In the genomic region with DNA sequence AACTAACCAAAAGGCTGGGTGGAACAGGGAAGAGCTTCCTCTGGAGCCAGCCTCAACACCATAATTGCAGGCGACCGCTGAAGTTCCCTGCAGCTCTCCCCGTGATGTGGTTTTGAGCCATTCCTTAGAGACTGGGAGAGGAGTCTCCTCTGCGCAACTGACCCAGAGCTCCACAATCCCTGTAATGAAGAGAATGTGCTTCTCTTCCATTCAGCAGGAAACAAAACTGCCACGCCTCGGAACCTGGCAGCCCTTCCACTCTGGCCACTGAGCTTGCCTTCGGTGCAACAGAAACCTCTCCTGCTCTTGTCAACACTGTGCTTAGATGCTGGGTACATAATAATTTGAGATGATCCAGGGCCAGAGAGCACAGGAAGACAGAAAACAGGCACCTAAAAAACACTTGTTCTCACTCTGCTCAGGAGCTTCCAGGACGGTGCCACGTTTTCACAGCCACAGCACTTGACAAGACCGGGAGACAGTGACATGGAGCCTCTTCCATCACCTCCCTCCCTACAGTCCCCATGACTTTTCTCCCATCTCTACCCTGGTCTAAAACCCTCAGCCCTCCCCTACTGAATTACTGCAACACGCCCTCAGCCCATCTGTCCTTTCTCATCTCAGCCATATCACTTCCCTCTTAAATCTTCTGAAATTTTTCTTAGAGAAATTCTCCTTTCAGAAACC, we compare ENCODE assay signal across 11 cellular contexts.
DNase-seq lines count a peak whose midpoint lies in the region; ATAC-seq, FAIRE-seq and TF ChIP-seq lines count a peak whose summit lies in the region.
"Had no signal": no experiment of that assay in that cellular context is flagged by ENCODE, and none has a peak within 500 bp of the region (broad histone marks: within the 10 kb centered on the region; RNA-seq: fewer than 3 reads in every experiment).

No MANE protein-coding gene starts in this region.

- no peak for TF ChIP-seq POLR2A in HCT116 (IDR thresholded peaks at IDR 0.05; ENCODE audit: borderline replicate concordance, extremely low read depth, insufficient read depth, insufficient read length)

- no peaks in the 10 kb centered on the region for H3K9me3 Mint-ChIP-seq in astrocyte (ENCODE audit: unreplicated experiment)
- H3K9me3 Mint-ChIP-seq in activated CD4-positive, alpha-beta memory T cell treated with anti-CD3 and anti-CD28 coated beads for 36 hours = no peaks in the 10 kb centered on the region

- RAD21 ChIA-PET in HCT116 (lab: Charles Lee; ENCODE audit: low non-redundant PET in 1 of 2, low total read pairs in 2 of 2, uncharacterized antibody in 2 of 2, unreplicated experiment in 2 of 2) = no interaction called here

- H3K79me2 ChIP-seq in HCT116 (ENCODE audit: insufficient read depth, low read length) (peaks cover 21% of the 10 kb centered on the region), astrocyte (ENCODE audit: insufficient read depth, low read length) (peaks cover 90% of the 10 kb centered on the region), smooth muscle cell (ENCODE audit: low read depth) (peaks cover 85% of the 10 kb centered on the region)

- intact Hi-C loops in HCT116 (cut with micrococcal nuclease) = no loop called here
- intact Hi-C loops in activated CD4-positive, alpha-beta memory T cell treated with anti-CD3 and anti-CD28 coated beads for 36 hours (cut with micrococcal nuclease) = no loop called here

- H3K27ac Mint-ChIP-seq in astrocyte (ENCODE audit: unreplicated experiment) = peak overlapping the region; percentile 70
- no peak overlapping the region for H3K27ac Mint-ChIP-seq in activated CD4-positive, alpha-beta memory T cell treated with anti-CD3 and anti-CD28 coated beads for 36 hours

- H3K4me1 ChIP-seq in HCT116 (ENCODE audit: control insufficient read depth in 1 of 2, insufficient read depth in 2 of 2, low read length in 2 of 2) (peaks cover 37 to 42% of the 10 kb centered on the region in 2 experiments), astrocyte (ENCODE audit: insufficient read depth, low read length) (peaks cover 20% of the 10 kb centered on the region), smooth muscle cell (ENCODE audit: low read depth) (peaks cover 11% of the 10 kb centered on the region)

- H3K4me2 ChIP-seq in HCT116 (ENCODE audit: low read length) = peak overlapping the region; percentile 27
- H3K4me2 ChIP-seq in astrocyte (ENCODE audit: low read length) = peak overlapping the region; percentile 74
- H3K4me2 ChIP-seq in smooth muscle cell = peak overlapping the region; percentile 33

- 35% methylated on average over 11 of the region's 11 CpGs for WGBS in smooth muscle cell (ENCODE audit: low lambda C conversion rate)

- TF ChIP-seq CTCF in HCT116 (IDR thresholded peaks at IDR 0.05 in 2 of 3, conservative IDR thresholded peaks at IDR 0.05 in 1 of 3; ENCODE audit: borderline replicate concordance in 1 of 3, insufficient read depth in 1 of 3, low read depth in 2 of 3, low read length in 2 of 3) = no peak
- TF ChIP-seq CTCF in astrocyte (IDR thresholded peaks at IDR 0.05; ENCODE audit: insufficient read depth, low read depth, low read length) = no peak
- no peak for TF ChIP-seq CTCF in smooth muscle cell (IDR thresholded peaks at IDR 0.05; ENCODE audit: borderline replicate concordance, insufficient read depth, poor library complexity, severe bottlenecking)

- BruUV-seq in HCT116 (replicated peaks; lab: Mats Ljungman, UMichigan) = no TSS peak

- H3K27me3 Mint-ChIP-seq in astrocyte (ENCODE audit: low read depth, unreplicated experiment) = no peaks in the 10 kb centered on the region
- H3K27me3 Mint-ChIP-seq in activated CD4-positive, alpha-beta memory T cell treated with anti-CD3 and anti-CD28 coated beads for 36 hours = no peaks in the 10 kb centered on the region

- H3F3A ChIP-seq in smooth muscle cell (ENCODE audit: low read depth) = peaks cover 5% of the 10 kb centered on the region

- H3K36me3 Mint-ChIP-seq in astrocyte (ENCODE audit: low read depth, unreplicated experiment) = peaks cover 10% of the 10 kb centered on the region
- no peaks in the 10 kb centered on the region for H3K36me3 Mint-ChIP-seq in activated CD4-positive, alpha-beta memory T cell treated with anti-CD3 and anti-CD28 coated beads for 36 hours

- peak overlapping the region; percentile 2 for H3K4me3 Mint-ChIP-seq in astrocyte (ENCODE audit: unreplicated experiment)
- no peak overlapping the region for H3K4me3 Mint-ChIP-seq in activated CD4-positive, alpha-beta memory T cell treated with anti-CD3 and anti-CD28 coated beads for 36 hours

- FAIRE-seq in astrocyte (lab: Jason Lieb, UNC) = peak; percentile 76
- FAIRE-seq: GM12878 had no signal

- H3K4me1 Mint-ChIP-seq in astrocyte (ENCODE audit: low read depth, unreplicated experiment) = peaks cover 34% of the 10 kb centered on the region
- no peaks in the 10 kb centered on the region for H3K4me1 Mint-ChIP-seq in activated CD4-positive, alpha-beta memory T cell treated with anti-CD3 and anti-CD28 coated beads for 36 hours (ENCODE audit: low read depth)

- no peak for DNase-seq in HCT116 (ENCODE audit: low read depth, low spot score)
- peak; percentile 89 for DNase-seq in astrocyte (ENCODE audit: low read depth)
- DNase-seq in iPS-NIHi11 (ENCODE audit: low spot score) = peak; percentile 26
- no peak for DNase-seq in smooth muscle cell (lab: John Stamatoyannopoulos, UW; ENCODE audit: unreplicated experiment)
- no peak for DNase-seq in putamen (ENCODE audit: low spot score)
- DNase-seq in activated CD4-positive, alpha-beta memory T cell treated with anti-CD3 and anti-CD28 coated beads for 36 hours = no peak
- no peak for DNase-seq in DMS114 treated with DMSO at 0.1 percent for 48 hours (lab: John Stamatoyannopoulos, UW; ENCODE audit: unreplicated experiment)
- DNase-seq: activated naive CD4-positive, alpha-beta T cell; Kasumi-1 had no signal

- POLR2A ChIA-PET in HCT116 (lab: Charles Lee) = no interaction called here
- POLR2A ChIA-PET in activated CD4-positive, alpha-beta memory T cell treated with anti-CD3 and anti-CD28 coated beads for 36 hours (lab: Charles Lee) = no interaction called here

- H3K4me3 ChIP-seq in HCT116 (replicated peaks in 1 of 2; ENCODE audit: low read depth in 1 of 2, low read length in 2 of 2) (no peak overlapping the region), astrocyte (ENCODE audit: insufficient read depth, low read depth, low read length) (no peak overlapping the region), smooth muscle cell (no peak overlapping the region)
- H3K4me3 ChIP-seq: GM12878 had no signal

- CTCF ChIA-PET in HCT116 (lab: Charles Lee) = interaction anchor here (0.6 kb wide), 1 partner anchor 318 kb away, joined by 3 read pairs; no protein-coding TSS in a partner anchor
- CTCF ChIA-PET in activated CD4-positive, alpha-beta memory T cell treated with anti-CD3 and anti-CD28 coated beads for 36 hours (lab: Charles Lee) = interaction anchor here (0.6 kb wide), 1 partner anchor 49 kb away, joined by 3 read pairs; no protein-coding TSS in a partner anchor

- ATAC-seq in HCT116 = peak; percentile 83
- no peak for ATAC-seq in GM18867 (IDR thresholded peaks at IDR 0.05; ENCODE audit: unreplicated experiment)
- ATAC-seq: GM12878 had no signal

- TF ChIP-seq RAD21 in HCT116 (IDR thresholded peaks at IDR 0.05; ENCODE audit: low read depth) = no peak

- H4K20me1 ChIP-seq in HCT116 (ENCODE audit: insufficient read depth) = no peaks in the 10 kb centered on the region
- H4K20me1 ChIP-seq in astrocyte (ENCODE audit: insufficient read depth, low read length) = peaks cover 83% of the 10 kb centered on the region
- H4K20me1 ChIP-seq in smooth muscle cell (ENCODE audit: low read depth) = peaks cover 100% of the 10 kb centered on the region

- H3K27ac ChIP-seq in HCT116 (ENCODE audit: low read depth, low read length) (peak overlapping the region; percentile 60), astrocyte (ENCODE audit: low read depth, low read length) (peak overlapping the region; percentile 19), smooth muscle cell (ENCODE audit: low read depth) (peak overlapping the region; percentile 2)

- no peaks in the 10 kb centered on the region for H3K9me3 ChIP-seq in HCT116 (ENCODE audit: control insufficient read depth in 1 of 2, insufficient read depth in 1 of 2, low read depth in 1 of 2, low read length in 2 of 2)
- no peaks in the 10 kb centered on the region for H3K9me3 ChIP-seq in astrocyte (ENCODE audit: insufficient read depth, low read depth, low read length)
- H3K9me3 ChIP-seq in smooth muscle cell (replicated peaks; ENCODE audit: low read depth) = no peaks in the 10 kb centered on the region

- no peaks in the 10 kb centered on the region for H3K27me3 ChIP-seq in HCT116 (ENCODE audit: insufficient read depth, low read length)
- no peaks in the 10 kb centered on the region for H3K27me3 ChIP-seq in astrocyte (ENCODE audit: insufficient read depth, low read length)
- no peaks in the 10 kb centered on the region for H3K27me3 ChIP-seq in smooth muscle cell (ENCODE audit: low read depth)

- no peaks in the 10 kb centered on the region for H3K36me3 ChIP-seq in HCT116 (ENCODE audit: control insufficient read depth in 1 of 2, insufficient read depth in 2 of 2, low read length in 2 of 2)
- peaks cover 2% of the 10 kb centered on the region for H3K36me3 ChIP-seq in astrocyte (ENCODE audit: insufficient read depth, low read length)
- H3K36me3 ChIP-seq in smooth muscle cell (ENCODE audit: low read depth) = no peaks in the 10 kb centered on the region

- no peaks in the 10 kb centered on the region for H3K9me2 ChIP-seq in HCT116 (ENCODE audit: insufficient read depth)

- H3K9ac ChIP-seq in HCT116 (ENCODE audit: low read length) (no peak overlapping the region), astrocyte (ENCODE audit: low read length) (peak overlapping the region; percentile 60), smooth muscle cell (ENCODE audit: low read depth) (no peak overlapping the region)

- H2AFZ ChIP-seq in HCT116 (ENCODE audit: low read depth, low read length, poor library complexity, severe bottlenecking) (no peak overlapping the region), astrocyte (ENCODE audit: low read depth, low read length) (no peak overlapping the region), smooth muscle cell (ENCODE audit: low read depth) (no peak overlapping the region)

TF ChIP-seq in HCT116, 20 proteins besides CTCF, POLR2A, EP300 and RAD21:
- no peak for TF ChIP-seq CEBPB (IDR thresholded peaks at IDR 0.05; ENCODE audit: low read depth)

Comparison
In these comparisons a context has a peak if more than half of its experiments do, and no peak if none do; other contexts are left out.
1. DNase-seq: peak in astrocyte (single experiment) and iPS-NIHi11 (single experiment); none in HCT116 (single experiment), smooth muscle cell (single experiment), putamen (single experiment), activated CD4-positive, alpha-beta memory T cell treated with anti-CD3 and anti-CD28 coated beads for 36 hours (single experiment) and DMS114 treated with DMSO at 0.1 percent for 48 hours (single experiment).
2. H3K27ac ChIP-seq: peak in every context shown above with its lines; median percentile 60 in HCT116; 19 in astrocyte; 2 in smooth muscle cell.
3. Peak in every context shown above with its lines, with median percentiles within 50 percentile points of each other: H3K4me2 ChIP-seq.